In genomic region chr10:61842755-61843497, GRCh38 we compare ENCODE assay signal across 17 cellular contexts. TPM values are rescaled to one million over a fixed set of nuclear protein-coding genes. Genes with fewer than 3 reads are reported as not detected.
DNase-seq lines count a peak whose midpoint lies in the region; ATAC-seq, FAIRE-seq and TF ChIP-seq lines count a peak whose summit lies in the region.
"Had no signal": no experiment of that assay in that cellular context is flagged by ENCODE, and none has a peak within 500 bp of the region (broad histone marks: within the 10 kb centered on the region; RNA-seq: fewer than 3 reads in every experiment).

No MANE protein-coding gene starts in this region.

- no peak for FAIRE-seq in bronchial epithelial cell (lab: Jason Lieb, UNC)

- CTCF ChIA-PET in BJ (lab: Yijun Ruan, JAX) = interaction anchor here (1.1 kb wide), 1 partner anchor 54 kb away, joined by 7 read pairs; no protein-coding TSS in a partner anchor
- CTCF ChIA-PET in activated CD4-positive, alpha-beta memory T cell treated with anti-CD3 and anti-CD28 coated beads for 36 hours (lab: Charles Lee) = no interaction called here

- no peaks in the 10 kb centered on the region for H3K36me3 Mint-ChIP-seq in activated naive CD4-positive, alpha-beta T cell treated with anti-CD3 and anti-CD28 coated beads, Interleukin-2, amount 50 U/mL, for 72 hours
- H3K36me3 Mint-ChIP-seq in activated CD4-positive, alpha-beta memory T cell treated with anti-CD3 and anti-CD28 coated beads for 36 hours = no peaks in the 10 kb centered on the region
- H3K36me3 Mint-ChIP-seq: activated naive CD8-positive, alpha-beta T cell treated with anti-CD3 and anti-CD28 coated beads for 36 hours; stimulated activated memory B cell treated with anti-CD40 and anti-IgM and Interleukin-4, amounts not matched to agents 10 μg/mL and 1 μg/mL and 100 μg/mL, for 72 hours had no signal

- H3K4me3 Mint-ChIP-seq in activated CD4-positive, alpha-beta memory T cell treated with anti-CD3 and anti-CD28 coated beads for 36 hours = no peak overlapping the region
- H3K4me3 Mint-ChIP-seq: activated B cell treated with CpG ODN at 0.5 μM for 24 hours; activated naive CD8-positive, alpha-beta T cell treated with anti-CD3 and anti-CD28 coated beads for 36 hours; stimulated activated memory B cell treated with anti-CD40 and anti-IgM and Interleukin-4, amounts not matched to agents 10 μg/mL and 1 μg/mL and 100 μg/mL, for 72 hours had no signal

- TF ChIP-seq POLR2A in sigmoid colon (IDR thresholded peaks at IDR 0.05) = no peak

- H3K36me3 ChIP-seq in BJ (ENCODE audit: control insufficient read depth, insufficient read depth, low read length) (no peaks in the 10 kb centered on the region), bronchial epithelial cell (ENCODE audit: control insufficient read depth, insufficient read depth, low read length) (no peaks in the 10 kb centered on the region), sigmoid colon (no peaks in the 10 kb centered on the region)

- H3K27ac Mint-ChIP-seq in activated naive CD4-positive, alpha-beta T cell treated with anti-CD3 and anti-CD28 coated beads, Interleukin-2, amount 50 U/mL, for 72 hours = no peak overlapping the region
- H3K27ac Mint-ChIP-seq in activated CD4-positive, alpha-beta memory T cell treated with anti-CD3 and anti-CD28 coated beads for 36 hours = no peak overlapping the region
- H3K27ac Mint-ChIP-seq: activated B cell treated with CpG ODN at 0.5 μM for 24 hours; activated naive CD8-positive, alpha-beta T cell treated with anti-CD3 and anti-CD28 coated beads for 36 hours; stimulated activated memory B cell treated with anti-CD40 and anti-IgM and Interleukin-4, amounts not matched to agents 10 μg/mL and 1 μg/mL and 100 μg/mL, for 72 hours had no signal

- TF ChIP-seq EP300 in sigmoid colon (IDR thresholded peaks at IDR 0.05) = no peak

- H3K9me3 Mint-ChIP-seq in activated naive CD4-positive, alpha-beta T cell treated with anti-CD3 and anti-CD28 coated beads, Interleukin-2, amount 50 U/mL, for 72 hours = no peaks in the 10 kb centered on the region
- H3K9me3 Mint-ChIP-seq in activated CD4-positive, alpha-beta memory T cell treated with anti-CD3 and anti-CD28 coated beads for 36 hours = no peaks in the 10 kb centered on the region
- H3K9me3 Mint-ChIP-seq: activated B cell treated with CpG ODN at 0.5 μM for 24 hours; activated naive CD8-positive, alpha-beta T cell treated with anti-CD3 and anti-CD28 coated beads for 36 hours; stimulated activated memory B cell treated with anti-CD40 and anti-IgM and Interleukin-4, amounts not matched to agents 10 μg/mL and 1 μg/mL and 100 μg/mL, for 72 hours had no signal

- H3K9me3 ChIP-seq in sigmoid colon = no peaks in the 10 kb centered on the region
- H3K9me3 ChIP-seq: psoas muscle had no signal

- H3K27me3 ChIP-seq in BJ (ENCODE audit: control insufficient read depth, insufficient read depth, low read length) (no peaks in the 10 kb centered on the region), bronchial epithelial cell (ENCODE audit: control insufficient read depth, insufficient read depth, low read length) (no peaks in the 10 kb centered on the region), sigmoid colon (no peaks in the 10 kb centered on the region)

- WGBS in sigmoid colon, 2 donors = 97 to 98% methylated on average over 4 of the region's 4 CpGs

- ATAC-seq in activated naive CD4-positive, alpha-beta T cell treated with anti-CD3 and anti-CD28 coated beads, Interleukin-2, amount 50 U/mL, for 72 hours = no peak
- ATAC-seq: psoas muscle; stimulated activated memory B cell treated with anti-CD40 and anti-IgM and Interleukin-4, amounts not matched to agents 10 μg/mL and 1 μg/mL and 100 μg/mL, for 72 hours had no signal

- H3K27ac ChIP-seq in sigmoid colon = no peak overlapping the region
- H3K27ac ChIP-seq: HL-60, psoas muscle had no signal

- POLR2A ChIA-PET in BJ (lab: Charles Lee) = no interaction called here
- POLR2A ChIA-PET in activated CD4-positive, alpha-beta memory T cell treated with anti-CD3 and anti-CD28 coated beads for 36 hours (lab: Charles Lee) = no interaction called here

- peaks cover 13% of the 10 kb centered on the region for H3K4me1 Mint-ChIP-seq in activated CD4-positive, alpha-beta memory T cell treated with anti-CD3 and anti-CD28 coated beads for 36 hours (ENCODE audit: low read depth)

- DNase-seq in BJ (ENCODE audit: low read depth) (peak; percentile 33), NCI-H226 (peak; percentile 86), bronchial epithelial cell (ENCODE audit: low read depth) (peak; percentile 77), kidney tubule cell (ENCODE audit: low spot score) (peak; percentile 78), sigmoid colon (no peak), Ammon's horn (ENCODE audit: low spot score) (no peak)
- DNase-seq in activated naive CD4-positive, alpha-beta T cell treated with anti-CD3 and anti-CD28 coated beads, Interleukin-2, amount 50 U/mL, for 72 hours (ENCODE audit: low spot score in 2 of 2) = no peak
- no peak for DNase-seq in activated CD4-positive, alpha-beta memory T cell treated with anti-CD3 and anti-CD28 coated beads for 36 hours
- DNase-seq: activated B cell treated with CpG ODN at 0.5 μM for 24 hours; activated CD8-positive, alpha-beta memory T cell treated with anti-CD3 and anti-CD28 coated beads, Interleukin-2, amount 50 U/mL, for 48 hours; activated naive CD8-positive, alpha-beta T cell treated with anti-CD3 and anti-CD28 coated beads for 36 hours; foreskin melanocyte; NCI-H2171 treated with DMSO at 0.1 percent for 48 hours; psoas muscle; stimulated activated CD4-positive, alpha-beta T cell treated with anti-CD3 and anti-CD28 coated beads, Interleukin-4, amount 100 ng/mL, for 24 hours had no signal

- TF ChIP-seq CTCF in BJ (IDR thresholded peaks at IDR 0.05; ENCODE audit: insufficient read depth, low read depth, low read length) (no peak), bronchial epithelial cell (IDR thresholded peaks at IDR 0.05; ENCODE audit: insufficient read depth, low read length, severe bottlenecking) (no peak), sigmoid colon (IDR thresholded peaks at IDR 0.05) (no peak)

- H3K4me1 ChIP-seq in sigmoid colon = peaks cover 0 to 12% (median 5%) of the 10 kb centered on the region in 4 donors

- H3K4me3 ChIP-seq in BJ (ENCODE audit: low read depth, low read length) (no peak overlapping the region), bronchial epithelial cell (ENCODE audit: low read depth, low read length) (no peak overlapping the region), sigmoid colon (no peak overlapping the region)
- H3K4me3 ChIP-seq: psoas muscle had no signal

- intact Hi-C loops in sigmoid colon (cut with DNase I) = no loop called here
- intact Hi-C loops in activated CD4-positive, alpha-beta memory T cell treated with anti-CD3 and anti-CD28 coated beads for 36 hours (cut with micrococcal nuclease) = no loop called here

- no peaks in the 10 kb centered on the region for H3K27me3 Mint-ChIP-seq in activated CD4-positive, alpha-beta memory T cell treated with anti-CD3 and anti-CD28 coated beads for 36 hours
- H3K27me3 Mint-ChIP-seq: activated B cell treated with CpG ODN at 0.5 μM for 24 hours; activated naive CD8-positive, alpha-beta T cell treated with anti-CD3 and anti-CD28 coated beads for 36 hours; stimulated activated memory B cell treated with anti-CD40 and anti-IgM and Interleukin-4, amounts not matched to agents 10 μg/mL and 1 μg/mL and 100 μg/mL, for 72 hours had no signal

RNA-seq across cellular contexts. Expression of gene ARID5B, which starts 58.6 kb away (rescaled TPM):
- 73.8 and 74.5 TPM in 2 replicates for polyA plus RNA-seq in BJ (2011; rRNA removed)
- 175 and 186 TPM in 2 replicates for polyA minus RNA-seq in BJ (2011; rRNA and poly(A)+ RNA removed)
- total RNA-seq in bronchial epithelial cell = 7.1 and 13.7 TPM in 2 replicates
- 100 to 1,000 TPM in 1 of 4 donors, 10 to 100 TPM in 3; 29.6 to 109 (median 61.1) TPM for total RNA-seq in sigmoid colon
- polyA plus RNA-seq in sigmoid colon = 10 to 100 TPM in 1 of 3 donors, 1 to 10 TPM in 2; 2.3 to 13.6 (median 3.0) TPM
- 10 to 100 TPM; 52.1 to 95.4 TPM for total RNA-seq in activated naive CD4-positive, alpha-beta T cell treated with anti-CD3 and anti-CD28 coated beads, Interleukin-2, amount 50 U/mL, for 72 hours
- 10 to 100 TPM; 79.4 to 79.6 TPM for total RNA-seq in activated CD4-positive, alpha-beta memory T cell treated with anti-CD3 and anti-CD28 coated beads for 36 hours

Comparison
In these comparisons a context has a peak if more than half of its experiments do, and no peak if none do; other contexts are left out.
1. DNase-seq: peak in BJ (single experiment), NCI-H226 (single experiment), bronchial epithelial cell (single experiment) and kidney tubule cell (single experiment); none in sigmoid colon (single experiment), Ammon's horn (single experiment), activated naive CD4-positive, alpha-beta T cell treated with anti-CD3 and anti-CD28 coated beads, Interleukin-2, amount 50 U/mL, for 72 hours (0 of 2) and activated CD4-positive, alpha-beta memory T cell treated with anti-CD3 and anti-CD28 coated beads for 36 hours (single experiment).